24 cellular contexts compared by ENCODE assay signal in genomic region chr13:85140192-85140591, GRCh38.
DNase-seq lines count a peak whose midpoint lies in the region; TF ChIP-seq lines count a peak whose summit lies in the region.
"Had no signal": no experiment of that assay in that cellular context is flagged by ENCODE, and none has a peak within 500 bp of the region (broad histone marks: within the 10 kb centered on the region; RNA-seq: fewer than 3 reads in every experiment).

No MANE protein-coding gene starts in this region.

- no peak overlapping the region for H3K4me2 ChIP-seq in smooth muscle cell

- peak; percentile 73 for DNase-seq in HT-29 (ENCODE audit: low spot score)
- DNase-seq in SW480 (ENCODE audit: low spot score) = peak; percentile 1
- DNase-seq in esophagus squamous epithelium (lab: John Stamatoyannopoulos, UW) = no peak
- DNase-seq in smooth muscle cell (lab: John Stamatoyannopoulos, UW; ENCODE audit: unreplicated experiment) = no peak
- DNase-seq in kidney glomerular epithelial cell (lab: John Stamatoyannopoulos, UW) = no peak
- DNase-seq in stomach = no peak
- DNase-seq in activated T-cell treated with anti-CD3 and anti-CD28 coated beads, Interleukin-2, amount 50 U/mL, for 48 hours = no peak
- DNase-seq: activated CD4-positive, alpha-beta T cell treated with anti-CD3 and anti-CD28 coated beads for 36 hours; activated gamma-delta T cell; CD4-positive, CD25-positive, alpha-beta regulatory T cell; HFFc6; left lung; naive thymus-derived CD8-positive, alpha-beta T cell; NCI-H1436; NCI-H524 treated with DMSO at 0.1 percent for 48 hours; NK-92 treated with Interleukin-12 subunit alpha and Interleukin-12 subunit beta, amount 100 ng/mL, for 24 hours; ovary; Peyer's patch; stimulated activated CD4-positive, alpha-beta T cell treated with anti-CD3 and anti-CD28 coated beads, Interleukin-4, amount 100 ng/mL, for 24 hours; stimulated activated naive B cell treated with anti-CD40 and anti-IgM and Interleukin-4, amounts not matched to agents 10 μg/mL and 1 μg/mL and 100 μg/mL, for 72 hours had no signal

- H2AFZ ChIP-seq in smooth muscle cell (ENCODE audit: low read depth) = peak overlapping the region; percentile 21

- WGBS in esophagus squamous epithelium, 2 donors = 23 to 39% methylated on average over 1 of the region's 1 CpG
- 23% methylated on average over 1 of the region's 1 CpG for WGBS in smooth muscle cell (ENCODE audit: low lambda C conversion rate)
- WGBS in stomach, 5 donors = 14 to 36% (median 24%) methylated on average over 1 of the region's 1 CpG

- TF ChIP-seq CTCF in esophagus squamous epithelium (IDR thresholded peaks at IDR 0.05) = no peak
- TF ChIP-seq CTCF in smooth muscle cell (IDR thresholded peaks at IDR 0.05; ENCODE audit: borderline replicate concordance, insufficient read depth, poor library complexity, severe bottlenecking) = no peak
- TF ChIP-seq CTCF in stomach (IDR thresholded peaks at IDR 0.05) = no peak

- H3K4me3 ChIP-seq in esophagus squamous epithelium = no peak overlapping the region
- H3K4me3 ChIP-seq in smooth muscle cell = no peak overlapping the region
- no peak overlapping the region for H3K4me3 ChIP-seq in stomach
- H3K4me3 ChIP-seq: coronary artery, K562, left lung, ovary, Peyer's patch, SJSA1, vagina had no signal

- no peaks in the 10 kb centered on the region for H3F3A ChIP-seq in smooth muscle cell (ENCODE audit: low read depth)

- intact Hi-C loops in esophagus squamous epithelium (cut with DNase I) (no loop called here), stomach (cut with DNase I; ENCODE audit: low total_unique reads) (no loop called here)

- no peaks in the 10 kb centered on the region for H3K79me2 ChIP-seq in smooth muscle cell (ENCODE audit: low read depth)

- H3K4me1 ChIP-seq in esophagus squamous epithelium = peaks cover 0 to 5% (median 0%) of the 10 kb centered on the region in 3 donors
- peaks cover 10% of the 10 kb centered on the region for H3K4me1 ChIP-seq in smooth muscle cell (ENCODE audit: low read depth)
- H3K4me1 ChIP-seq in stomach = no peaks in the 10 kb centered on the region
- H3K4me1 ChIP-seq: left lung, Peyer's patch, SJSA1, vagina had no signal

- H3K27ac ChIP-seq in esophagus squamous epithelium (peak overlapping the region in 3 of 4 donors; percentile 32 to 69 (median 40)), smooth muscle cell (ENCODE audit: low read depth) (peak overlapping the region; percentile 39), stomach (no peak overlapping the region)
- H3K27ac ChIP-seq: coronary artery, left lung, ovary, Peyer's patch, SJSA1, vagina had no signal

- H3K9ac ChIP-seq in smooth muscle cell (ENCODE audit: low read depth) = no peak overlapping the region

- TF ChIP-seq POLR2A in esophagus squamous epithelium (IDR thresholded peaks at IDR 0.05) (no peak), stomach (IDR thresholded peaks at IDR 0.05) (no peak)

- H3K27me3 ChIP-seq in esophagus squamous epithelium (no peaks in the 10 kb centered on the region), smooth muscle cell (ENCODE audit: low read depth) (no peaks in the 10 kb centered on the region), stomach (no peaks in the 10 kb centered on the region)
- H3K27me3 ChIP-seq: left lung, ovary, Peyer's patch, SJSA1, vagina had no signal

- H3K36me3 ChIP-seq in esophagus squamous epithelium (no peaks in the 10 kb centered on the region), smooth muscle cell (ENCODE audit: low read depth) (no peaks in the 10 kb centered on the region), stomach (no peaks in the 10 kb centered on the region)
- H3K36me3 ChIP-seq: left lung, ovary, Peyer's patch, SJSA1, vagina had no signal

- TF ChIP-seq EP300 in stomach (IDR thresholded peaks at IDR 0.05) = no peak

- no peaks in the 10 kb centered on the region for H3K9me3 ChIP-seq in esophagus squamous epithelium
- no peaks in the 10 kb centered on the region for H3K9me3 ChIP-seq in smooth muscle cell (replicated peaks; ENCODE audit: low read depth)
- no peaks in the 10 kb centered on the region for H3K9me3 ChIP-seq in stomach
- H3K9me3 ChIP-seq: left lung, ovary, Peyer's patch, SJSA1, vagina had no signal

- H4K20me1 ChIP-seq in smooth muscle cell (ENCODE audit: low read depth) = no peaks in the 10 kb centered on the region

Comparison
In these comparisons a context has a peak if more than half of its experiments do, and no peak if none do; other contexts are left out.
1. DNase-seq: peak in HT-29 (single experiment) and SW480 (single experiment); none in esophagus squamous epithelium (single experiment), smooth muscle cell (single experiment), kidney glomerular epithelial cell (single experiment), stomach (single experiment) and activated T-cell treated with anti-CD3 and anti-CD28 coated beads, Interleukin-2, amount 50 U/mL, for 48 hours (0 of 2).
2. H3K27ac ChIP-seq: peak in esophagus squamous epithelium (3 of 4) and smooth muscle cell (single experiment); none in stomach (0 of 5).